ENCODE assay signal across 16 cellular contexts in genomic region chr2:132876745-132877391, GRCh38.
DNase-seq lines count a peak whose midpoint lies in the region; ATAC-seq, FAIRE-seq and TF ChIP-seq lines count a peak whose summit lies in the region.
"Had no signal": no experiment of that assay in that cellular context is flagged by ENCODE, and none has a peak within 500 bp of the region (broad histone marks: within the 10 kb centered on the region; RNA-seq: fewer than 3 reads in every experiment).

No MANE protein-coding gene starts in this region.

- no peaks in the 10 kb centered on the region for H3K79me2 ChIP-seq in astrocyte (ENCODE audit: insufficient read depth, low read length)

- no peak for TF ChIP-seq RAD21 in IMR-90 (IDR thresholded peaks at IDR 0.05; ENCODE audit: low read length)

- no peak for TF ChIP-seq CTCF in Calu3 (IDR thresholded peaks at IDR 0.05; ENCODE audit: unreplicated experiment)
- TF ChIP-seq CTCF in IMR-90 (conservative IDR thresholded peaks at IDR 0.05; ENCODE audit: low read depth, low read length), result no peak
- TF ChIP-seq CTCF in astrocyte (IDR thresholded peaks at IDR 0.05; ENCODE audit: insufficient read depth, low read depth, low read length), result no peak
- TF ChIP-seq CTCF in tibial artery (IDR thresholded peaks at IDR 0.05), result no peak
- TF ChIP-seq CTCF in thyroid gland (IDR thresholded peaks at IDR 0.05), result no peak

- POLR2A ChIA-PET in IMR-90 (lab: Charles Lee; ENCODE audit: unreplicated experiment), result no interaction called here

- H3K9me3 ChIP-seq in IMR-90 (ENCODE audit: control insufficient read depth, insufficient read depth, low read length) (no peaks in the 10 kb centered on the region), astrocyte (ENCODE audit: insufficient read depth, low read depth, low read length) (no peaks in the 10 kb centered on the region), mesodermal cell (ENCODE audit: control insufficient read depth, low read length) (no peaks in the 10 kb centered on the region), tibial artery (no peaks in the 10 kb centered on the region), thyroid gland (no peaks in the 10 kb centered on the region)
- H3K9me3 ChIP-seq: BLaER1 treated with 17β-estradiol and CSF1 and Interleukin-3, amounts not matched to agents 10 nM and 100 nM; HAP-1 had no signal

- DNase-seq in Calu3, result peak; percentile 20
- peak; percentile 31 for DNase-seq in IMR-90
- DNase-seq in astrocyte (ENCODE audit: low read depth), result no peak
- DNase-seq in tibial artery, result no peak
- no peak for DNase-seq in thyroid gland
- no peak for DNase-seq in SHP77 (lab: John Stamatoyannopoulos, UW)
- DNase-seq: 8988T; CD4-positive, CD25-positive, alpha-beta regulatory T cell; DMS79; EL; GDM1 had no signal

- no peak overlapping the region for H3K56ac ChIP-seq in IMR-90 (ENCODE audit: extremely low read depth, insufficient read depth, low read length)

- intact Hi-C loops in Calu3 (cut with micrococcal nuclease; ENCODE audit: unreplicated experiment) (loop anchor here (10.0 kb wide), 2 partner anchors 188 to 202 kb away; partner anchors contain the start of gene LYPD1), IMR-90 (cut with micrococcal nuclease) (no loop called here), tibial artery (cut with DNase I; ENCODE audit: low total_unique reads) (no loop called here), thyroid gland (cut with DNase I) (no loop called here)

- H3K27me3 Mint-ChIP-seq in Calu3 (ENCODE audit: unreplicated experiment) (no peaks in the 10 kb centered on the region), astrocyte (ENCODE audit: low read depth, unreplicated experiment) (no peaks in the 10 kb centered on the region)

- no peak overlapping the region for H2AK9ac ChIP-seq in IMR-90 (replicated peaks; ENCODE audit: low read depth, low read length, poor library complexity)

- H3K27ac ChIP-seq in IMR-90 (ENCODE audit: insufficient read depth, low read length) (no peak overlapping the region), astrocyte (ENCODE audit: low read depth, low read length) (no peak overlapping the region), mesodermal cell (ENCODE audit: low read depth, low read length, severe bottlenecking) (peak overlapping the region; percentile 16), tibial artery (no peak overlapping the region), thyroid gland (no peak overlapping the region)
- H3K27ac ChIP-seq: BLaER1 treated with 17β-estradiol and CSF1 and Interleukin-3, amounts not matched to agents 10 nM and 100 nM had no signal

- H3K4me3 Mint-ChIP-seq in Calu3 (ENCODE audit: low read depth, unreplicated experiment), result no peak overlapping the region
- H3K4me3 Mint-ChIP-seq in astrocyte (ENCODE audit: unreplicated experiment), result no peak overlapping the region
- H3K4me3 Mint-ChIP-seq: CD4-positive, CD25-positive, alpha-beta regulatory T cell had no signal

- H3K4ac ChIP-seq in IMR-90 (ENCODE audit: low read depth, low read length), result no peak overlapping the region

- H2BK5ac ChIP-seq in IMR-90 (ENCODE audit: low read depth, low read length, poor library complexity, severe bottlenecking), result no peak overlapping the region

- CTCF ChIA-PET in Calu3 (lab: Charles Lee), result no interaction called here
- CTCF ChIA-PET in IMR-90 (lab: Yijun Ruan, JAX), result no interaction called here

- no peaks in the 10 kb centered on the region for H3K27me3 ChIP-seq in IMR-90 (ENCODE audit: control insufficient read depth, insufficient read depth, low read length)
- no peaks in the 10 kb centered on the region for H3K27me3 ChIP-seq in astrocyte (ENCODE audit: insufficient read depth, low read length)
- H3K27me3 ChIP-seq in tibial artery, result no peaks in the 10 kb centered on the region
- no peaks in the 10 kb centered on the region for H3K27me3 ChIP-seq in thyroid gland
- H3K27me3 ChIP-seq: BLaER1 treated with 17β-estradiol and CSF1 and Interleukin-3, amounts not matched to agents 10 nM and 100 nM had no signal

- H3K4me1 ChIP-seq in IMR-90 (ENCODE audit: control insufficient read depth, insufficient read depth, low read length) (peaks cover 7% of the 10 kb centered on the region), astrocyte (ENCODE audit: insufficient read depth, low read length) (no peaks in the 10 kb centered on the region), mesodermal cell (ENCODE audit: control insufficient read depth, insufficient read depth, low read length, poor library complexity, severe bottlenecking) (no peaks in the 10 kb centered on the region), tibial artery (no peaks in the 10 kb centered on the region), thyroid gland (no peaks in the 10 kb centered on the region)
- H3K4me1 ChIP-seq: BLaER1 treated with 17β-estradiol and CSF1 and Interleukin-3, amounts not matched to agents 10 nM and 100 nM; HAP-1 had no signal

- no peak overlapping the region for H3K27ac Mint-ChIP-seq in Calu3 (ENCODE audit: unreplicated experiment)
- peak overlapping the region; percentile 50 for H3K27ac Mint-ChIP-seq in astrocyte (ENCODE audit: unreplicated experiment)
- H3K27ac Mint-ChIP-seq: CD4-positive, CD25-positive, alpha-beta regulatory T cell had no signal

- H3K36me3 ChIP-seq in IMR-90 (ENCODE audit: control insufficient read depth, insufficient read depth, low read length) (peaks cover 10% of the 10 kb centered on the region), astrocyte (ENCODE audit: insufficient read depth, low read length) (no peaks in the 10 kb centered on the region), mesodermal cell (ENCODE audit: control insufficient read depth, insufficient read depth, low read length) (no peaks in the 10 kb centered on the region), tibial artery (no peaks in the 10 kb centered on the region), thyroid gland (no peaks in the 10 kb centered on the region)
- H3K36me3 ChIP-seq: BLaER1 treated with 17β-estradiol and CSF1 and Interleukin-3, amounts not matched to agents 10 nM and 100 nM; HAP-1 had no signal

- in situ Hi-C loops in IMR-90 (cut with MboI; ENCODE audit: low sequenced_read_pairs), result no loop called here

- no peak overlapping the region for H2BK15ac ChIP-seq in IMR-90 (ENCODE audit: low read depth, low read length)

- peaks cover 16% of the 10 kb centered on the region for H3K9me1 ChIP-seq in IMR-90 (ENCODE audit: insufficient read depth, low read length)

- peaks cover 0 to 8% of the 10 kb centered on the region in 2 experiments; a peak in 2 of 4 replicates for H3K79me1 ChIP-seq in IMR-90 (ENCODE audit: low read depth in 1 of 2, low read length in 2 of 2)

- no peak overlapping the region for H3K23ac ChIP-seq in IMR-90 (ENCODE audit: low read depth, low read length)

- no peak overlapping the region for H3K4me2 ChIP-seq in IMR-90 (ENCODE audit: low read depth, low read length)
- H3K4me2 ChIP-seq in astrocyte (ENCODE audit: low read length), result no peak overlapping the region
- H3K4me2 ChIP-seq: BLaER1 treated with 17β-estradiol and CSF1 and Interleukin-3, amounts not matched to agents 10 nM and 100 nM had no signal

- ATAC-seq in IMR-90 (ENCODE audit: low read depth), result peak; percentile 79

- H4K91ac ChIP-seq in IMR-90 (ENCODE audit: insufficient read depth, low read depth, low read length), result no peak overlapping the region

- no peaks in the 10 kb centered on the region for H3K36me3 Mint-ChIP-seq in Calu3 (ENCODE audit: insufficient read depth, unreplicated experiment)
- no peaks in the 10 kb centered on the region for H3K36me3 Mint-ChIP-seq in astrocyte (ENCODE audit: low read depth, unreplicated experiment)

- no TSS peak for BruUV-seq in Calu3 (replicated peaks; lab: Mats Ljungman, UMichigan)
- BruUV-seq in IMR-90 (replicated peaks; lab: Mats Ljungman, UMichigan), result no TSS peak

- H3K9ac ChIP-seq in IMR-90 (ENCODE audit: low read depth, low read length) (no peak overlapping the region), astrocyte (ENCODE audit: low read length) (no peak overlapping the region)
- H3K9ac ChIP-seq: BLaER1 treated with 17β-estradiol and CSF1 and Interleukin-3, amounts not matched to agents 10 nM and 100 nM had no signal

- H3K9me3 Mint-ChIP-seq in Calu3 (ENCODE audit: low read depth, unreplicated experiment), result no peaks in the 10 kb centered on the region
- no peaks in the 10 kb centered on the region for H3K9me3 Mint-ChIP-seq in astrocyte (ENCODE audit: unreplicated experiment)

- no peak overlapping the region for H4K5ac ChIP-seq in IMR-90 (ENCODE audit: low read depth, low read length)

- WGBS in IMR-90 (ENCODE audit: extremely low coverage in 2 of 2, insufficient read length in 1 of 2), 2 experiments, result no CpG with 5 or more reads among the region's 5 CpGs
- WGBS in mesodermal cell (ENCODE audit: insufficient coverage in 2 of 2), 2 experiments, result 86 to 100% methylated on average over 1 to 2 of the region's 5 CpGs
- 78 to 85% methylated on average over 5 of the region's 5 CpGs for WGBS in thyroid gland, 2 donors

- dilution Hi-C loops in IMR-90 (cut with HindIII; ENCODE audit: low sequenced_read_pairs, unreplicated experiment), result no loop called here

- H2AFZ ChIP-seq in IMR-90 (replicated peaks; ENCODE audit: low read length, poor library complexity), result no peak overlapping the region
- H2AFZ ChIP-seq in astrocyte (ENCODE audit: low read depth, low read length), result no peak overlapping the region

- H3K18ac ChIP-seq in IMR-90 (ENCODE audit: low read depth, low read length), result no peak overlapping the region

- H2BK120ac ChIP-seq in IMR-90 (ENCODE audit: low read depth, low read length), result no peak overlapping the region; the same call in 1 of the 2 replicates

- H3K4me1 Mint-ChIP-seq in Calu3 (ENCODE audit: low read depth, unreplicated experiment) (peaks cover 28% of the 10 kb centered on the region), astrocyte (ENCODE audit: low read depth, unreplicated experiment) (peaks cover 12% of the 10 kb centered on the region)
- H3K4me1 Mint-ChIP-seq: CD4-positive, CD25-positive, alpha-beta regulatory T cell had no signal

- no peak overlapping the region for H2AK5ac ChIP-seq in IMR-90 (ENCODE audit: low read depth, low read length)

- no peak for FAIRE-seq in astrocyte (lab: Jason Lieb, UNC)
- FAIRE-seq: GM12892, H1 had no signal

- no peak for TF ChIP-seq POLR2A in IMR-90 (IDR thresholded peaks at IDR 0.05; ENCODE audit: low read depth, low read length)
- TF ChIP-seq POLR2A in thyroid gland (IDR thresholded peaks at IDR 0.05), result no peak

- no peak overlapping the region for H4K8ac ChIP-seq in IMR-90 (ENCODE audit: low read depth in 2 of 2, low read length in 2 of 2)

- H3K4me3 ChIP-seq in IMR-90 (ENCODE audit: insufficient read depth, low read depth, low read length) (no peak overlapping the region), astrocyte (ENCODE audit: insufficient read depth, low read depth, low read length) (no peak overlapping the region), mesodermal cell (ENCODE audit: extremely low read depth, insufficient read depth, low read length, poor library complexity, severe bottlenecking) (no peak overlapping the region), tibial artery (no peak overlapping the region), thyroid gland (replicated peaks in 1 of 3) (no peak overlapping the region)
- H3K4me3 ChIP-seq: BLaER1 treated with 17β-estradiol and CSF1 and Interleukin-3, amounts not matched to agents 10 nM and 100 nM; HAP-1 had no signal

- H4K20me1 ChIP-seq in IMR-90 (ENCODE audit: insufficient read depth, low read length), result peaks cover 3% of the 10 kb centered on the region; the same call in 1 of the 2 replicates
- H4K20me1 ChIP-seq in astrocyte (ENCODE audit: insufficient read depth, low read length), result no peaks in the 10 kb centered on the region
- H4K20me1 ChIP-seq: BLaER1 treated with 17β-estradiol and CSF1 and Interleukin-3, amounts not matched to agents 10 nM and 100 nM had no signal

- H2BK20ac ChIP-seq in IMR-90 (ENCODE audit: low read depth, low read length), result no peak overlapping the region

- no peak overlapping the region for H3K14ac ChIP-seq in IMR-90 (replicated peaks; ENCODE audit: low read depth, low read length)

Comparison
In these comparisons a context has a peak if more than half of its experiments do, and no peak if none do; other contexts are left out.
1. DNase-seq: peak in Calu3 (single experiment) and IMR-90 (single experiment); none in astrocyte (single experiment), tibial artery (0 of 2), thyroid gland (0 of 2) and SHP77 (0 of 2).